ENCODE assay signal across 9 cellular contexts in the genomic region with DNA sequence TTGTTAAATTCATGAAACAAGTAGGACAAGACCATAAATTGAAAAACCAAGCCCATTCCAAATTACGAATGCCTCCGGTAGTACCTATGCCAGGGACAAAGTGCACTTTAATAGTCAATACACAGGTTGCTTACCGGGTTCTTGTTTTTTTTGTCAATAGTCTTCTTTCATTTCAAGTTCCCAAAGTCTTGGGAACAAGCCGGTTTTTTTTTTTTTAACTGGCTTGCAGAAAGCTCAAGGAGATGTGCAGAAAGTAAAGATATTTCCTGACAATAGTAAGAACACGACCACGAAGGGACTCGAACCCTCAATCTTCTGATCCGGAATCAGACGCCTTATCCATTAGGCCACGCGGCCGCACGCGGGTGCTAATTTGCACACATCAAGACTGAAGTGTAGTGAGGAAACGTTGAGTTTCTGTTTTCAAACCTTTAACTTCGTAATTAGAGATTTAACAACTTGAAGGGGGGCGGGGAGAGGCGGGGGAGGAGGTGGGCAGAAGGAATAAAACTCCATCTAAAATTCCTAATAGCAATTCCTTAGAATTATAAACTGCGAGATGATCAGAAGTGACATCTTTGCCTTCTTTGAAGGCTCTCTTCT.
DNase-seq lines count a peak whose midpoint lies in the region; ATAC-seq and TF ChIP-seq lines count a peak whose summit lies in the region.
"Had no signal": no experiment of that assay in that cellular context is flagged by ENCODE, and none has a peak within 500 bp of the region (broad histone marks: within the 10 kb centered on the region; RNA-seq: fewer than 3 reads in every experiment).

No MANE protein-coding gene starts in this region.

- H3K27ac ChIP-seq in C4-2B = peak overlapping the region; percentile 14; the same call in 1 of the 2 replicates
- H3K27ac ChIP-seq in HEK293 (ENCODE audit: extremely low read depth, low read depth, low read length) = no peak overlapping the region

- POLR2A ChIA-PET in HEK293 (lab: Yijun Ruan, JAX) = interaction anchor here (0.7 to 1.4 kb wide), 4 partner anchors 8 to 74 kb away, joined by 3 to 9 read pairs (median 5); no protein-coding TSS in a partner anchor

- no peaks in the 10 kb centered on the region for H3K36me3 ChIP-seq in HEK293 (ENCODE audit: control insufficient read depth in 2 of 2, insufficient read depth in 1 of 2, low read length in 2 of 2)

- H3K27me3 Mint-ChIP-seq in glutamatergic neuron (ENCODE audit: unreplicated experiment) = peaks cover 27% of the 10 kb centered on the region
- H3K27me3 Mint-ChIP-seq in activated T-helper 17 cell treated with anti-CD3 and anti-CD28 coated beads, Interleukin-2, amount 50 U/mL, for 72 hours = peaks cover 53% of the 10 kb centered on the region

- TF ChIP-seq CTCF in C4-2B (conservative IDR thresholded peaks at IDR 0.05) = no peak
- TF ChIP-seq CTCF in HEK293 (tag by site-specific recombination; IDR thresholded peaks at IDR 0.05) = no peak
- TF ChIP-seq CTCF in glutamatergic neuron (IDR thresholded peaks at IDR 0.05; ENCODE audit: partially characterized antibody, unreplicated experiment) = no peak

- ATAC-seq in SK-N-SH treated with all-trans-retinoic acid at 6 μM for 48 hours = peak; percentile 20; the same call in 1 of the 3 replicates
- ATAC-seq in HG03135 (IDR thresholded peaks at IDR 0.05; ENCODE audit: unreplicated experiment) = no peak
- no peak for ATAC-seq in activated T-helper 17 cell treated with anti-CD3 and anti-CD28 coated beads, Interleukin-2, amount 50 U/mL, for 72 hours (replicated peaks)
- ATAC-seq: mucosa of descending colon had no signal

- no peaks in the 10 kb centered on the region for H3K4me1 ChIP-seq in HEK293 (ENCODE audit: control insufficient read depth, insufficient read depth, low read length)

- H3K4me1 Mint-ChIP-seq in glutamatergic neuron (ENCODE audit: low read depth, unreplicated experiment) = peaks cover 4% of the 10 kb centered on the region
- no peaks in the 10 kb centered on the region for H3K4me1 Mint-ChIP-seq in activated T-helper 17 cell treated with anti-CD3 and anti-CD28 coated beads, Interleukin-2, amount 50 U/mL, for 72 hours

- DNase-seq in glutamatergic neuron = peak; percentile 24
- DNase-seq in occipital lobe (lab: John Stamatoyannopoulos, UW) = no peak
- no peak for DNase-seq in activated CD4-positive, alpha-beta T cell treated with anti-CD3 and anti-CD28 coated beads, Interleukin-2, amount 50 U/mL, for 1 hour
- DNase-seq: mucosa of descending colon had no signal

- H3K4me3 Mint-ChIP-seq in glutamatergic neuron (ENCODE audit: unreplicated experiment) = peak overlapping the region; percentile 50
- H3K4me3 Mint-ChIP-seq in activated T-helper 17 cell treated with anti-CD3 and anti-CD28 coated beads, Interleukin-2, amount 50 U/mL, for 72 hours = no peak overlapping the region

- CTCF ChIA-PET in HEK293 (lab: Yijun Ruan, JAX) = interaction anchor here (0.9 to 1.0 kb wide), 2 partner anchors 8 to 15 kb away, joined by 4 to 5 read pairs; no protein-coding TSS in a partner anchor

- peaks cover 5% of the 10 kb centered on the region for H3K9me3 Mint-ChIP-seq in glutamatergic neuron (ENCODE audit: unreplicated experiment)
- H3K9me3 Mint-ChIP-seq in activated T-helper 17 cell treated with anti-CD3 and anti-CD28 coated beads, Interleukin-2, amount 50 U/mL, for 72 hours = peaks cover 17% of the 10 kb centered on the region

- H3K27ac Mint-ChIP-seq in glutamatergic neuron (ENCODE audit: unreplicated experiment) = no peak overlapping the region
- no peak overlapping the region for H3K27ac Mint-ChIP-seq in activated T-helper 17 cell treated with anti-CD3 and anti-CD28 coated beads, Interleukin-2, amount 50 U/mL, for 72 hours

- no peaks in the 10 kb centered on the region for H3K36me3 Mint-ChIP-seq in glutamatergic neuron (ENCODE audit: unreplicated experiment)
- H3K36me3 Mint-ChIP-seq in activated T-helper 17 cell treated with anti-CD3 and anti-CD28 coated beads, Interleukin-2, amount 50 U/mL, for 72 hours (ENCODE audit: low read depth) = peaks cover 13% of the 10 kb centered on the region

- peak overlapping the region; percentile 19 for H3K4me3 ChIP-seq in HEK293 (ENCODE audit: low read depth, low read length)
- H3K4me3 ChIP-seq: mucosa of descending colon had no signal

- no peaks in the 10 kb centered on the region for H3K9me3 ChIP-seq in HEK293 (ENCODE audit: control insufficient read depth, insufficient read depth, low read depth, low read length)
- H3K9me3 ChIP-seq: mucosa of descending colon had no signal

TF ChIP-seq in HEK293, 187 proteins besides CTCF, POLR2A, EP300 and RAD21 (continues in another document):
- TF ChIP-seq ZNF292 (tag by site-specific recombination; IDR thresholded peaks at IDR 0.05; ENCODE audit: borderline replicate concordance, low read depth) = no peak
- TF ChIP-seq ZNF48 (tag by site-specific recombination; IDR thresholded peaks at IDR 0.05) = no peak
- TF ChIP-seq ZNF596 (tag by site-specific recombination; IDR thresholded peaks at IDR 0.05) = no peak
- TF ChIP-seq, protein P1, sequence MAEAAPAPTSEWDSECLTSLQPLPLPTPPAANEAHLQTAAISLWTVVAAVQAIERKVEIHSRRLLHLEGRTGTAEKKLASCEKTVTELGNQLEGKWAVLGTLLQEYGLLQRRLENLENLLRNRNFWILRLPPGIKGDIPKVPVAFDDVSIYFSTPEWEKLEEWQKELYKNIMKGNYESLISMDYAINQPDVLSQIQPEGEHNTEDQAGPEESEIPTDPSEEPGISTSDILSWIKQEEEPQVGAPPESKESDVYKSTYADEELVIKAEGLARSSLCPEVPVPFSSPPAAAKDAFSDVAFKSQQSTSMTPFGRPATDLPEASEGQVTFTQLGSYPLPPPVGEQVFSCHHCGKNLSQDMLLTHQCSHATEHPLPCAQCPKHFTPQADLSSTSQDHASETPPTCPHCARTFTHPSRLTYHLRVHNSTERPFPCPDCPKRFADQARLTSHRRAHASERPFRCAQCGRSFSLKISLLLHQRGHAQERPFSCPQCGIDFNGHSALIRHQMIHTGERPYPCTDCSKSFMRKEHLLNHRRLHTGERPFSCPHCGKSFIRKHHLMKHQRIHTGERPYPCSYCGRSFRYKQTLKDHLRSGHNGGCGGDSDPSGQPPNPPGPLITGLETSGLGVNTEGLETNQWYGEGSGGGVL (tag by site-specific recombination; IDR thresholded peaks at IDR 0.05) = no peak
- TF ChIP-seq ZNF132 (tag by site-specific recombination; IDR thresholded peaks at IDR 0.05; ENCODE audit: borderline replicate concordance) = no peak
- TF ChIP-seq KLF16 (tag by site-specific recombination; IDR thresholded peaks at IDR 0.05) = no peak
- TF ChIP-seq ZNF335 (tag by site-specific recombination; conservative IDR thresholded peaks at IDR 0.05) = no peak
- TF ChIP-seq ZNF660 (tag by site-specific recombination; IDR thresholded peaks at IDR 0.05) = peak; percentile 98
- TF ChIP-seq ZNF175 (tag by site-specific recombination; IDR thresholded peaks at IDR 0.05) = no peak
- no peak for TF ChIP-seq ZNF654 (tag by site-specific recombination; IDR thresholded peaks at IDR 0.05; ENCODE audit: low read depth)
- TF ChIP-seq ZNF747 (tag by site-specific recombination; IDR thresholded peaks at IDR 0.05) = no peak
- TF ChIP-seq ZNF571 (tag by site-specific recombination; IDR thresholded peaks at IDR 0.05) = no peak
- TF ChIP-seq ZNF155 (tag by site-specific recombination; IDR thresholded peaks at IDR 0.05) = no peak
- no peak for TF ChIP-seq ZNF2 (tag by site-specific recombination; IDR thresholded peaks at IDR 0.05)
- 0 out of 2 replicates have a peak, but pooled peaks have one; percentile 34 for TF ChIP-seq ZFP69B (tag by site-specific recombination; IDR thresholded peaks at IDR 0.05)
- TF ChIP-seq ZNF16 (tag by site-specific recombination; IDR thresholded peaks at IDR 0.05; ENCODE audit: low read depth) = no peak

TF ChIP-seq in SK-N-SH treated with all-trans-retinoic acid at 6 μM for 48 hours, 23 proteins besides CTCF, POLR2A, EP300 and RAD21 (continues in another document):
- TF ChIP-seq ISL1 (CRISPR knock-in tag; IDR thresholded peaks at IDR 0.05) (no peak), RARB (CRISPR knock-in tag; IDR thresholded peaks at IDR 0.05) (no peak), BACH2 (CRISPR knock-in tag; IDR thresholded peaks at IDR 0.05; ENCODE audit: borderline replicate concordance) (no peak), TCF4 (CRISPR knock-in tag; IDR thresholded peaks at IDR 0.05; ENCODE audit: borderline replicate concordance) (no peak), ZFP30 (CRISPR knock-in tag; IDR thresholded peaks at IDR 0.05) (no peak), GLIS3 (CRISPR knock-in tag; IDR thresholded peaks at IDR 0.05) (no peak), ZC3H10 (CRISPR knock-in tag; IDR thresholded peaks at IDR 0.05) (no peak), OSR1 (CRISPR knock-in tag; IDR thresholded peaks at IDR 0.05) (no peak), ZNF70 (CRISPR knock-in tag; IDR thresholded peaks at IDR 0.05) (no peak), SNAI2 (CRISPR knock-in tag; IDR thresholded peaks at IDR 0.05) (no peak), ZNF565 (CRISPR knock-in tag; conservative IDR thresholded peaks at IDR 0.05; ENCODE audit: low read depth) (no peak), CSDC2 (CRISPR knock-in tag; IDR thresholded peaks at IDR 0.05) (no peak), ZFP3 (CRISPR knock-in tag; IDR thresholded peaks at IDR 0.05) (no peak), ZNF8 (CRISPR knock-in tag; IDR thresholded peaks at IDR 0.05) (no peak)
- TF ChIP-seq, protein P2, sequence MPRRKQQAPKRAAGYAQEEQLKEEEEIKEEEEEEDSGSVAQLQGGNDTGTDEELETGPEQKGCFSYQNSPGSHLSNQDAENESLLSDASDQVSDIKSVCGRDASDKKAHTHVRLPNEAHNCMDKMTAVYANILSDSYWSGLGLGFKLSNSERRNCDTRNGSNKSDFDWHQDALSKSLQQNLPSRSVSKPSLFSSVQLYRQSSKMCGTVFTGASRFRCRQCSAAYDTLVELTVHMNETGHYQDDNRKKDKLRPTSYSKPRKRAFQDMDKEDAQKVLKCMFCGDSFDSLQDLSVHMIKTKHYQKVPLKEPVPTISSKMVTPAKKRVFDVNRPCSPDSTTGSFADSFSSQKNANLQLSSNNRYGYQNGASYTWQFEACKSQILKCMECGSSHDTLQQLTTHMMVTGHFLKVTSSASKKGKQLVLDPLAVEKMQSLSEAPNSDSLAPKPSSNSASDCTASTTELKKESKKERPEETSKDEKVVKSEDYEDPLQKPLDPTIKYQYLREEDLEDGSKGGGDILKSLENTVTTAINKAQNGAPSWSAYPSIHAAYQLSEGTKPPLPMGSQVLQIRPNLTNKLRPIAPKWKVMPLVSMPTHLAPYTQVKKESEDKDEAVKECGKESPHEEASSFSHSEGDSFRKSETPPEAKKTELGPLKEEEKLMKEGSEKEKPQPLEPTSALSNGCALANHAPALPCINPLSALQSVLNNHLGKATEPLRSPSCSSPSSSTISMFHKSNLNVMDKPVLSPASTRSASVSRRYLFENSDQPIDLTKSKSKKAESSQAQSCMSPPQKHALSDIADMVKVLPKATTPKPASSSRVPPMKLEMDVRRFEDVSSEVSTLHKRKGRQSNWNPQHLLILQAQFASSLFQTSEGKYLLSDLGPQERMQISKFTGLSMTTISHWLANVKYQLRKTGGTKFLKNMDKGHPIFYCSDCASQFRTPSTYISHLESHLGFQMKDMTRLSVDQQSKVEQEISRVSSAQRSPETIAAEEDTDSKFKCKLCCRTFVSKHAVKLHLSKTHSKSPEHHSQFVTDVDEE (CRISPR knock-in tag; IDR thresholded peaks at IDR 0.05) = no peak
